Comparison of ENCODE assay signal across 8 cellular contexts in the genomic region with DNA sequence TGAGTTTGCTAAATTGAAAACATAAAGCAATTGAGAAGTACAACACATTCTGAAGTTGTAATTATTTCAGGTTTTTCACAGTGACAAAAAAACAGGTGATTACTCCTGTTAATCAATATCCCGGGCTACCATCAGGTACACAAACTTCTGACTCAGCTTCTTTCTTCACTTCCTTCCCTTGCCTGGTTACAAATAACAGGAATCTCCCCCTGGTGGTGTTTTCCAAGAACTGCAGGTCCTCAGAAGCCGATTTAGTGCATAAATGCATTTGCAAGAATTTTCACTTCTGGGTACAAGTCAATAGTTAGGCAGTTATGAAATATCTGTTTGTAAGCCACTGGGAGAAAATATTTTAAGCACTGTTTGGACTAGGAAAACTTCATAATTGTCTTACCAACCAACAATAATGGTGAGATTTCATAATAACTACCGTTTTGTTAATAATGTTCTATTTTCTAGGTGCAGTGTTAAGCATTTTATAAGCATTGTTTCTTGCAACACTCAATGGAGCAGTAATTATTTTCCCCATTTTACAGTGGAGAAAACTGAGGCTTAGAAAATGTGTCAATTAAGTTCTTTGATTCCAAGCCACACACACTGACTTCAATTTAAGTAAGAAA. TPM values are rescaled to one million over a fixed set of nuclear protein-coding genes. Genes with fewer than 3 reads are reported as not detected.
DNase-seq lines count a peak whose midpoint lies in the region; ATAC-seq and TF ChIP-seq lines count a peak whose summit lies in the region.

No MANE protein-coding gene starts in this region.

- H3K27me3 Mint-ChIP-seq in Caco-2 (ENCODE audit: insufficient read depth, unreplicated experiment), result no peaks in the 10 kb centered on the region

- H3K36me3 ChIP-seq in Caco-2 (ENCODE audit: control insufficient read depth, insufficient read depth, low read length) (peaks cover 6% of the 10 kb centered on the region), left lung (peaks cover 0 to 63% of the 10 kb centered on the region in 2 donors)

- no peak overlapping the region for H3K27ac Mint-ChIP-seq in Caco-2 (ENCODE audit: unreplicated experiment)

- peaks cover 32% of the 10 kb centered on the region for H3K36me3 Mint-ChIP-seq in Caco-2 (ENCODE audit: insufficient read depth, unreplicated experiment)

- CTCF ChIA-PET in Caco-2 (lab: Charles Lee), result interaction anchor here (0.6 to 5.5 kb wide), 22 partner anchors 12 to 267 kb away, joined by 3 to 198 read pairs (median 4); a partner anchor contains a TSS

- H3K4me3 ChIP-seq in Caco-2 (ENCODE audit: low read depth, low read length) (no peak overlapping the region), left lung (no peak overlapping the region)

- ATAC-seq in HG02970 (IDR thresholded peaks at IDR 0.05; ENCODE audit: low FRiP score, unreplicated experiment) (peak; percentile 55), left lung (peak; percentile 92), HG02973 (IDR thresholded peaks at IDR 0.05; ENCODE audit: unreplicated experiment) (no peak)

- no peaks in the 10 kb centered on the region for H3K4me1 Mint-ChIP-seq in Caco-2 (ENCODE audit: low read depth, unreplicated experiment)

- no peaks in the 10 kb centered on the region for H3K27me3 ChIP-seq in Caco-2 (replicated peaks; ENCODE audit: control insufficient read depth, insufficient read depth, low read length)
- no peaks in the 10 kb centered on the region for H3K27me3 ChIP-seq in left lung

- peak; percentile 83 to 84 for DNase-seq in Caco-2
- peak; percentile 84 for DNase-seq in NCI-H460 (ENCODE audit: extremely low read depth, low read depth)
- DNase-seq in activated CD4-positive, CD25-positive, alpha-beta regulatory T cell treated with anti-CD3 and anti-CD28 coated beads, Interleukin-2, amount 50 U/mL, for 72 hours, result peak; percentile 56
- DNase-seq in cerebellar nuclear complex (lab: John Stamatoyannopoulos, UW), result peak; percentile 1 to 68
- DNase-seq in left lung, result peak in 1 of 2 donors; percentile 58
- DNase-seq in stimulated activated CD4-positive, alpha-beta T cell treated with anti-CD3 and anti-CD28 coated beads, Interleukin-4, amount 100 ng/mL, for 48 hours (ENCODE audit: low read depth in 2 of 2), result peak; percentile 49 to 61

- no peaks in the 10 kb centered on the region for H3K4me1 ChIP-seq in Caco-2
- H3K4me1 ChIP-seq in left lung, result peaks cover 0 to 12% of the 10 kb centered on the region in 2 donors

- POLR2A ChIA-PET in Caco-2 (lab: Charles Lee), result interaction anchor here (0.6 to 0.8 kb wide), 4 partner anchors 12 to 92 kb away, joined by 3 to 9 read pairs (median 5); a partner anchor contains a TSS

- H3K27ac ChIP-seq in left lung, result peak overlapping the region in 1 of 2 donors; percentile 15

- no peaks in the 10 kb centered on the region for H3K9me3 ChIP-seq in Caco-2
- no peaks in the 10 kb centered on the region for H3K9me3 ChIP-seq in left lung

- TF ChIP-seq CTCF in Caco-2 (IDR thresholded peaks at IDR 0.05; ENCODE audit: insufficient read depth in 1 of 2, low read depth in 1 of 2, low read length in 1 of 2, severe bottlenecking in 1 of 2, unreplicated experiment in 1 of 2) (peak; percentile 90 to 91), left lung (IDR thresholded peaks at IDR 0.05) (peak; percentile 90)

- H3K9me3 Mint-ChIP-seq in Caco-2 (ENCODE audit: unreplicated experiment), result no peaks in the 10 kb centered on the region

- no TSS peak for BruUV-seq in Caco-2 (replicated peaks; lab: Mats Ljungman, UMichigan)

- intact Hi-C loops in Caco-2 (cut with micrococcal nuclease; ENCODE audit: unreplicated experiment), result loop anchor here (1.0 to 2.0 kb wide), 6 partner anchors 20 to 258 kb away; no protein-coding TSS in a partner anchor
- intact Hi-C loops in left lung (cut with DNase I), result loop anchor here (5.0 to 10.0 kb wide), 3 partner anchors 82 to 252 kb away; no protein-coding TSS in a partner anchor

- H3K4me3 Mint-ChIP-seq in Caco-2 (ENCODE audit: unreplicated experiment), result no peak overlapping the region

RNA-seq across cellular contexts. Expression of a gene that starts 12.4 kb away (rescaled TPM):
- 13.8 and 17.5 TPM in 2 replicates for total RNA-seq in Caco-2 (2022)
- total RNA-seq in NCI-H460 (2014; rRNA removed; shearing (Covaris generic)), result 13.0 and 16.1 TPM in 2 replicates
- polyA plus RNA-seq in NCI-H460 (2014; cell fraction: nucleus; rRNA removed), result 7.2 and 15.1 TPM in 2 replicates
- total RNA-seq in left lung, result 10 to 100 TPM; 15.3 to 19.4 TPM
